In the genomic region with DNA sequence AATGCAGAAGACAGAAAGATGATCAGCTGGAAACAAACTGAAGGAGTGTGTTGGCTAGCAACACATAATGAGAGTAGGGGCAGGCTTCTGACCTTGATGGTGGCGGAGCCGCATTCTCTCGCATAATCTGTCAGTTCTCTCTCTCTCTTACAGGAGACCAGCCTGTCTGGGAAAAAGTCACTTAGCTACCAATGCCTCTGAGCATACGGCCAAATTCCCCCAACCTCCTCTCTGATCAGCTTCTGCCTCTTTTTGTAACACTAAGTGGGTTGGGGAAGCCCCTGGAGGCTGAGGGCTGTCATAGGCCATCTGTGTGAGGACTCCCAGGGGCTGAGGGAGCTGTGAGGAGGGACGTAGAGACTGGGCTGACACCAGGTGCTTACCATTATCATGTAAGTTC, we compare ENCODE assay signal across 9 cellular contexts.
DNase-seq lines count a peak whose midpoint lies in the region; ATAC-seq and TF ChIP-seq lines count a peak whose summit lies in the region.
"Had no signal": no experiment of that assay in that cellular context is flagged by ENCODE, and none has a peak within 500 bp of the region (broad histone marks: within the 10 kb centered on the region; RNA-seq: fewer than 3 reads in every experiment).

No MANE protein-coding gene starts in this region.

- H3K27ac ChIP-seq in tibial artery (no peak overlapping the region), suprapubic skin (no peak overlapping the region)

- no TSS peak for BruUV-seq in Caco-2 (replicated peaks; lab: Mats Ljungman, UMichigan)

- POLR2A ChIA-PET in Caco-2 (lab: Charles Lee): no interaction called here

- H3K9me3 Mint-ChIP-seq in Caco-2 (ENCODE audit: unreplicated experiment): no peaks in the 10 kb centered on the region
- H3K9me3 Mint-ChIP-seq in brain: peaks cover 0 to 10% (median 5%) of the 10 kb centered on the region in 5 experiments
- H3K9me3 Mint-ChIP-seq: central memory CD8-positive, alpha-beta T cell had no signal

- no peak for TF ChIP-seq POLR2A in suprapubic skin (IDR thresholded peaks at IDR 0.05)

- peaks cover 24% of the 10 kb centered on the region for H3K4me1 Mint-ChIP-seq in Caco-2 (ENCODE audit: low read depth, unreplicated experiment)
- peaks cover 52% of the 10 kb centered on the region for H3K4me1 Mint-ChIP-seq in brain

- WGBS in suprapubic skin: 93% methylated on average over 5 of the region's 5 CpGs

- ATAC-seq in GM19351 (IDR thresholded peaks at IDR 0.05; ENCODE audit: unreplicated experiment): peak; percentile 74
- ATAC-seq in HG03196 (IDR thresholded peaks at IDR 0.05; ENCODE audit: unreplicated experiment): peak; percentile 89

- intact Hi-C loops in Caco-2 (cut with micrococcal nuclease; ENCODE audit: unreplicated experiment) (no loop called here), tibial artery (cut with DNase I; ENCODE audit: low total_unique reads) (no loop called here)

- H3K27me3 ChIP-seq in Caco-2 (replicated peaks; ENCODE audit: control insufficient read depth, insufficient read depth, low read length): no peaks in the 10 kb centered on the region
- no peaks in the 10 kb centered on the region for H3K27me3 ChIP-seq in tibial artery
- no peaks in the 10 kb centered on the region for H3K27me3 ChIP-seq in suprapubic skin

- H3K36me3 Mint-ChIP-seq in Caco-2 (ENCODE audit: insufficient read depth, unreplicated experiment) (peaks cover 19% of the 10 kb centered on the region), brain (peaks cover 37% of the 10 kb centered on the region)

- H3K27me3 Mint-ChIP-seq in Caco-2 (ENCODE audit: insufficient read depth, unreplicated experiment) (no peaks in the 10 kb centered on the region), brain (no peaks in the 10 kb centered on the region)
- H3K27me3 Mint-ChIP-seq: central memory CD8-positive, alpha-beta T cell had no signal

- TF ChIP-seq EP300 in suprapubic skin (IDR thresholded peaks at IDR 0.05): no peak

- CTCF ChIA-PET in Caco-2 (lab: Charles Lee): interaction anchor here (2.1 kb wide), 1 partner anchor 27 kb away, joined by 4 read pairs; no protein-coding TSS in a partner anchor

- TF ChIP-seq CTCF in Caco-2 (IDR thresholded peaks at IDR 0.05; ENCODE audit: insufficient read depth in 1 of 2, low read depth in 1 of 2, low read length in 1 of 2, severe bottlenecking in 1 of 2, unreplicated experiment in 1 of 2) (no peak), brain (conservative IDR thresholded peaks at IDR 0.05) (no peak), tibial artery (IDR thresholded peaks at IDR 0.05) (no peak), suprapubic skin (IDR thresholded peaks at IDR 0.05) (no peak)

- H3K4me3 ChIP-seq in Caco-2 (ENCODE audit: low read depth, low read length) (no peak overlapping the region), tibial artery (no peak overlapping the region), suprapubic skin (no peak overlapping the region)

- H3K36me3 ChIP-seq in Caco-2 (ENCODE audit: control insufficient read depth, insufficient read depth, low read length) (no peaks in the 10 kb centered on the region), tibial artery (peaks cover 0 to 6% (median 0%) of the 10 kb centered on the region in 3 donors), suprapubic skin (no peaks in the 10 kb centered on the region)

- H3K27ac Mint-ChIP-seq in Caco-2 (ENCODE audit: unreplicated experiment) (peak overlapping the region; percentile 39), brain (peak overlapping the region in 3 of 5 experiments; percentile 31 to 48 (median 37))

- no peak overlapping the region for H3K4me3 Mint-ChIP-seq in Caco-2 (ENCODE audit: unreplicated experiment)
- H3K4me3 Mint-ChIP-seq in brain: no peak overlapping the region
- H3K4me3 Mint-ChIP-seq: central memory CD8-positive, alpha-beta T cell had no signal

- no peaks in the 10 kb centered on the region for H3K9me3 ChIP-seq in Caco-2
- H3K9me3 ChIP-seq in tibial artery: no peaks in the 10 kb centered on the region
- H3K9me3 ChIP-seq in suprapubic skin: no peaks in the 10 kb centered on the region

- H3K4me1 ChIP-seq in Caco-2: peaks cover 16% of the 10 kb centered on the region
- no peaks in the 10 kb centered on the region for H3K4me1 ChIP-seq in tibial artery
- H3K4me1 ChIP-seq in suprapubic skin: no peaks in the 10 kb centered on the region

- no peak for DNase-seq in Caco-2
- DNase-seq in stimulated activated CD8-positive, alpha-beta memory T cell treated with anti-CD3 and anti-CD28 coated beads, Interleukin-15, amount 100 ng/mL, for 48 hours (ENCODE audit: low read depth in 2 of 2): peak; percentile 38 to 49
- no peak for DNase-seq in hypothalamus (lab: John Stamatoyannopoulos, UW)
- no peak for DNase-seq in tibial artery
- DNase-seq in suprapubic skin (ENCODE audit: low spot score in 2 of 2): no peak

Comparison
In these comparisons a context has a peak if more than half of its experiments do, and no peak if none do; other contexts are left out.
1. DNase-seq: peak in stimulated activated CD8-positive, alpha-beta memory T cell treated with anti-CD3 and anti-CD28 coated beads, Interleukin-15, amount 100 ng/mL, for 48 hours (2 of 2); none in Caco-2 (0 of 2), hypothalamus (0 of 51), tibial artery (0 of 2) and suprapubic skin (0 of 2).